ENCODE assay signal across 8 cellular contexts in the genomic region with DNA sequence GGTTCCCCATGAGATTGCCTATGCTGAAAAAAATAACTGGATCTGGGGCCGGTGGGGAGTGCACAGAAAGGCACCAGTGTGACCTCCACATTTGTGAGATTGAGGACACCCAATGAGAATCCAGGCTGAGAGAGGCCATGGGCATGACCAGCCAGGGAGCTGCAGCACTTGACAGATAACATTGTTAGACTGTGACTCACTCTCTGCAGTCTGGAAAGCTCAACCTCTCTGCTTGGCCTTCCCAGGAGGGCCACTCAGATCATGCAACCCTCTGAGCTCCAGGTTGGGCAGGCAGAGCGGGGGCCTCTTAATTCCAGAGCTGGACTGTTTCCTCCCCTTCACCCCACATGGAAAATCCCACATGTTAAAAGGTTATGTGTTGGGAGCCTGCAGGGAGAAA. TPM values are rescaled to one million over a fixed set of nuclear protein-coding genes. Genes with fewer than 3 reads are reported as not detected.
A peak's percentile ranks its signal among the peaks of the same experiment; 100 is the strongest.
DNase-seq lines count a peak whose midpoint lies in the region; ATAC-seq, FAIRE-seq and TF ChIP-seq lines count a peak whose summit lies in the region.

No MANE protein-coding gene starts in this region.

- H3K27ac Mint-ChIP-seq in MCF 10A (ENCODE audit: low read depth, unreplicated experiment) (no peak overlapping the region), T-helper 17 cell (no peak overlapping the region)

- H3K9me1 ChIP-seq in K562 (ENCODE audit: control insufficient read depth, insufficient read depth, low read length): no peaks in the 10 kb centered on the region

- no peak overlapping the region for H3K9ac ChIP-seq in K562 (ENCODE audit: insufficient read depth in 1 of 2, low read depth in 2 of 2, low read length in 2 of 2)

- DNase-seq in MCF 10A (ENCODE audit: unreplicated experiment) (peak; percentile 72), breast epithelium (ENCODE audit: low spot score in 2 of 2) (no peak), K562 (ENCODE audit: extremely low read depth in 1 of 4, low spot score in 3 of 4) (peak in 2 of 4 experiments; percentile 54 to 66), iPS-NIHi7 (ENCODE audit: extremely low spot score) (peak; percentile 74), aorta (peak; percentile 85 to 88), NCI-H510A (lab: John Stamatoyannopoulos, UW) (no peak), GM19238 (ENCODE audit: insufficient read length, low spot score) (no peak), T-helper 17 cell (no peak)

- no peak overlapping the region for H3K4me2 ChIP-seq in K562 (ENCODE audit: insufficient read depth, low read length)

- no peaks in the 10 kb centered on the region for H3K27me3 ChIP-seq in breast epithelium
- peaks cover 11 to 47% of the 10 kb centered on the region in 2 experiments; a peak in 4 of 5 replicates for H3K27me3 ChIP-seq in K562 (ENCODE audit: control insufficient read depth in 2 of 2, insufficient read depth in 2 of 2, low read length in 2 of 2)
- no peaks in the 10 kb centered on the region for H3K27me3 ChIP-seq in aorta (ENCODE audit: control insufficient read depth in 1 of 2, insufficient read depth in 2 of 2, low read length in 1 of 2)

- no peak for TF ChIP-seq RAD21 in K562 (CRISPR knock-in tag; conservative IDR thresholded peaks at IDR 0.05 in 1 of 2, IDR thresholded peaks at IDR 0.05 in 1 of 2)

- no peak for TF ChIP-seq EP300 in K562 (IDR thresholded peaks at IDR 0.05; ENCODE audit: low read length)

- H2AFZ ChIP-seq in K562 (ENCODE audit: low read depth, low read length): no peak overlapping the region

- in situ Hi-C loops in K562 (cut with MboI): no loop called here

- no peaks in the 10 kb centered on the region for H3K9me3 Mint-ChIP-seq in MCF 10A (ENCODE audit: unreplicated experiment)

- H3K36me3 ChIP-seq in breast epithelium (no peaks in the 10 kb centered on the region), K562 (ENCODE audit: control insufficient read depth, insufficient read depth, low read length) (no peaks in the 10 kb centered on the region), aorta (ENCODE audit: control insufficient read depth in 1 of 2, insufficient read depth in 2 of 2, low read length in 1 of 2) (no peaks in the 10 kb centered on the region)

- H4K20me1 ChIP-seq in K562 (replicated peaks; ENCODE audit: control insufficient read depth, insufficient read depth, low read length): peaks cover 14% of the 10 kb centered on the region

- BruUV-seq in MCF 10A (replicated peaks; lab: Mats Ljungman, UMichigan) (no TSS peak), K562 (replicated peaks; lab: Mats Ljungman, UMichigan) (no TSS peak)

- H3K9me3 ChIP-seq in breast epithelium (no peaks in the 10 kb centered on the region), K562 (replicated peaks; ENCODE audit: control insufficient read depth, insufficient read depth, low read depth, low read length) (peaks cover 2% of the 10 kb centered on the region; the same call in 1 of the 2 replicates), aorta (ENCODE audit: control insufficient read depth, low read length) (no peaks in the 10 kb centered on the region), T-helper 17 cell (ENCODE audit: control insufficient read depth, low read length, poor library complexity, severe bottlenecking) (no peaks in the 10 kb centered on the region)

- CTCF ChIA-PET in MCF 10A (lab: Yijun Ruan, JAX) (interaction anchor here (0.7 to 2.1 kb wide), 3 partner anchors 36 to 220 kb away, joined by 3 to 10 read pairs (median 4); no protein-coding TSS in a partner anchor), K562 (lab: Yijun Ruan, JAX; ENCODE audit: low intra/inter-chr PET ratio) (no interaction called here)

- H3K27ac ChIP-seq in breast epithelium (no peak overlapping the region), K562 (ENCODE audit: extremely low read depth, low read depth, low read length) (no peak overlapping the region), aorta (ENCODE audit: low read depth in 1 of 2, low read length in 2 of 2) (peak overlapping the region; percentile 88 to 96)

- ATAC-seq in K562: peak; percentile 78
- ATAC-seq in aorta (ENCODE audit: low FRiP score): peak; percentile 90
- ATAC-seq in T-helper 17 cell: no peak

- TF ChIP-seq POLR2A in breast epithelium (IDR thresholded peaks at IDR 0.05): no peak
- no peak for TF ChIP-seq POLR2A in K562 (conservative IDR thresholded peaks at IDR 0.05)

- TF ChIP-seq CTCF in MCF 10A (IDR thresholded peaks at IDR 0.05; ENCODE audit: unreplicated experiment) (no peak), breast epithelium (IDR thresholded peaks at IDR 0.05) (no peak), K562 (IDR thresholded peaks at IDR 0.05 in 2 of 3, conservative IDR thresholded peaks at IDR 0.05 in 1 of 3; ENCODE audit: insufficient read depth in 2 of 3, low read depth in 1 of 3, low read length in 3 of 3) (no peak)

- H3K4me3 Mint-ChIP-seq in MCF 10A (ENCODE audit: unreplicated experiment) (no peak overlapping the region), T-helper 17 cell (no peak overlapping the region)

- 0% methylated on average over 2 of the region's 2 CpGs for WGBS in K562 (ENCODE audit: insufficient coverage, low coverage, missing lambda C conversion rate)
- 2 to 4% methylated on average over 2 of the region's 2 CpGs for WGBS in aorta, 2 donors

- H3K4me1 ChIP-seq in breast epithelium (no peaks in the 10 kb centered on the region), K562 (replicated peaks in 1 of 2; ENCODE audit: control insufficient read depth in 2 of 2, insufficient read depth in 2 of 2, low read length in 2 of 2) (peaks cover 0 to 3% of the 10 kb centered on the region in 2 experiments; a peak in 2 of 5 replicates), aorta (ENCODE audit: control insufficient read depth in 1 of 2, insufficient read depth in 2 of 2, low read length in 2 of 2) (peaks cover 0 to 9% of the 10 kb centered on the region in 2 donors)

- H3K4me3 ChIP-seq in breast epithelium (no peak overlapping the region), K562 (no peak overlapping the region), aorta (ENCODE audit: low read length in 2 of 2) (no peak overlapping the region)

- H3K79me2 ChIP-seq in K562 (ENCODE audit: control insufficient read depth, insufficient read depth, low read length): no peaks in the 10 kb centered on the region

- intact Hi-C loops in MCF 10A (cut with micrococcal nuclease) (no loop called here), breast epithelium (cut with DNase I; ENCODE audit: low total_unique reads) (no loop called here), K562 (cut with micrococcal nuclease) (no loop called here), aorta (cut with DNase I) (loop anchor here (10.0 kb wide), 1 partner anchor 47 kb away; no protein-coding TSS in a partner anchor)

- H3K27me3 Mint-ChIP-seq in MCF 10A (ENCODE audit: insufficient read depth, unreplicated experiment) (peaks cover 4% of the 10 kb centered on the region), T-helper 17 cell (peaks cover 19% of the 10 kb centered on the region)

- H3K36me3 Mint-ChIP-seq in MCF 10A (ENCODE audit: insufficient read depth, unreplicated experiment): no peaks in the 10 kb centered on the region
- no peaks in the 10 kb centered on the region for H3K36me3 Mint-ChIP-seq in T-helper 17 cell (ENCODE audit: low read depth)

- H3K4me1 Mint-ChIP-seq in MCF 10A (ENCODE audit: insufficient read depth, unreplicated experiment): peaks cover 15% of the 10 kb centered on the region
- H3K4me1 Mint-ChIP-seq in T-helper 17 cell: no peaks in the 10 kb centered on the region

- FAIRE-seq in K562 (lab: Jason Lieb, UNC): peak; percentile 75

- POLR2A ChIA-PET in MCF 10A (lab: Yijun Ruan, JAX) (interaction anchor here (0.8 to 1.2 kb wide), 3 partner anchors 13 to 73 kb away, joined by 3 to 4 read pairs (median 3); no protein-coding TSS in a partner anchor), K562 (lab: Yijun Ruan, JAX) (interaction anchor here (0.6 to 1.0 kb wide), 4 partner anchors 20 to 53 kb away, joined by 3 to 4 read pairs (median 3); no protein-coding TSS in a partner anchor)

TF ChIP-seq in K562, 482 proteins besides CTCF, POLR2A, EP300 and RAD21 (continues in another document):
- TF ChIP-seq, protein P1, sequence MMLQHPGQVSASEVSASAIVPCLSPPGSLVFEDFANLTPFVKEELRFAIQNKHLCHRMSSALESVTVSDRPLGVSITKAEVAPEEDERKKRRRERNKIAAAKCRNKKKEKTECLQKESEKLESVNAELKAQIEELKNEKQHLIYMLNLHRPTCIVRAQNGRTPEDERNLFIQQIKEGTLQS (IDR thresholded peaks at IDR 0.05): peak; percentile 78
- TF ChIP-seq, protein P1 (CRISPR knock-in tag; conservative IDR thresholded peaks at IDR 0.05): 0 out of 2 replicates have a peak, but pooled peaks have one; percentile 25
- TF ChIP-seq NRF1 (conservative IDR thresholded peaks at IDR 0.05 in 1 of 2, IDR thresholded peaks at IDR 0.05 in 1 of 2) (peak; percentile 26 to 44; a peak in 2 of 4 replicates), FOSL1 (tag; conservative IDR thresholded peaks at IDR 0.05) (peak; percentile 90)

RNA-seq across cellular contexts. Expression of a gene that starts 30.1 kb away (rescaled TPM):
- total RNA-seq in MCF 10A (2022): 6.8 and 10.1 TPM in 2 replicates
- 1 to 10 TPM; 1.9 to 3.6 (median 3.0) TPM for total RNA-seq in breast epithelium
- 1.3 and 4.1 TPM in 2 replicates for total RNA-seq in K562 (2011; cell fraction: chromatin; rRNA removed; ENCODE audit: low replicate concordance)
- 7.2 and 8.2 TPM in 2 replicates for total RNA-seq in K562 (2011; cell fraction: nucleolus; rRNA removed)
- total RNA-seq in K562 (2011; cell fraction: nucleoplasm; rRNA removed): 2.8 and 3.5 TPM in 2 replicates
- total RNA-seq in K562 (2014; rRNA removed): 1.1 and 1.2 TPM in 2 replicates
- 0.10 and 0.11 TPM in 2 replicates for total RNA-seq in K562 (2014; rRNA removed; fragmentation: Illumina TruSeq; extraction: Trizol)
- total RNA-seq in K562 (2015; rRNA removed; fragmentation: Illumina TruSeq; extraction: Trizol): 0.68 and 1.1 TPM in 2 replicates
- 3.5 and 3.7 TPM in 2 replicates for total RNA-seq in K562 (2021)
- polyA plus RNA-seq in K562 (2011; rRNA removed): 1.8 and 3.1 TPM in 2 replicates
- polyA plus RNA-seq in K562 (2011; cell fraction: cytosol; rRNA removed): 6.1 and 11.5 TPM in 2 replicates
- polyA plus RNA-seq in K562 (2011; cell fraction: nucleus; rRNA removed): 4.8 and 5.5 TPM in 2 replicates
- polyA plus RNA-seq in K562 (2012): 2.8 and 5.2 TPM in 2 replicates
- 0.31 and 1.5 TPM in 2 replicates for polyA plus RNA-seq in K562 (2014; fragmentation: Illumina TruSeq; extraction: Trizol)
- polyA plus RNA-seq in K562 (2014; fragmentation: Nextera tagmentation; extraction: Ambion mirVana): under 1 TPM in 1 of 2 experiments, not detected in 1; 0.03 TPM
- 2.1 and 4.5 TPM in 2 replicates for polyA plus RNA-seq in K562 (2014; rRNA removed)
- polyA minus RNA-seq in K562 (2011; rRNA and poly(A)+ RNA removed): 1.1 and 2.1 TPM in 2 replicates
- 4.9 and 6.1 TPM in 2 replicates for polyA minus RNA-seq in K562 (2011; cell fraction: cytosol; rRNA and poly(A)+ RNA removed)
- polyA minus RNA-seq in K562 (2011; cell fraction: nucleus; rRNA and poly(A)+ RNA removed): 2.3 and 3.8 TPM in 2 replicates
- total RNA-seq in aorta: 10 to 100 TPM in 1 of 2 donors, 1 to 10 TPM in 1; 7.4 to 22.1 TPM
- polyA plus RNA-seq in aorta: 1 to 10 TPM; 3.9 to 9.8 TPM
- total RNA-seq in T-helper 17 cell: under 1 TPM in 1 of 2 donors, not detected in 1; 0.22 TPM

Comparison
In these comparisons a context has a peak if more than half of its experiments do, and no peak if none do; other contexts are left out.
1. DNase-seq: peak in MCF 10A (single experiment), iPS-NIHi7 (single experiment) and aorta (2 of 2); none in breast epithelium (0 of 2), NCI-H510A (single experiment), GM19238 (single experiment) and T-helper 17 cell (0 of 3).
2. H3K27ac ChIP-seq: peak in aorta (2 of 2); none in breast epithelium (0 of 2) and K562 (single experiment).
3. intact Hi-C loops: an anchor here in aorta (10.0 kb wide); none called in MCF 10A, breast epithelium and K562.